In the genomic region with DNA sequence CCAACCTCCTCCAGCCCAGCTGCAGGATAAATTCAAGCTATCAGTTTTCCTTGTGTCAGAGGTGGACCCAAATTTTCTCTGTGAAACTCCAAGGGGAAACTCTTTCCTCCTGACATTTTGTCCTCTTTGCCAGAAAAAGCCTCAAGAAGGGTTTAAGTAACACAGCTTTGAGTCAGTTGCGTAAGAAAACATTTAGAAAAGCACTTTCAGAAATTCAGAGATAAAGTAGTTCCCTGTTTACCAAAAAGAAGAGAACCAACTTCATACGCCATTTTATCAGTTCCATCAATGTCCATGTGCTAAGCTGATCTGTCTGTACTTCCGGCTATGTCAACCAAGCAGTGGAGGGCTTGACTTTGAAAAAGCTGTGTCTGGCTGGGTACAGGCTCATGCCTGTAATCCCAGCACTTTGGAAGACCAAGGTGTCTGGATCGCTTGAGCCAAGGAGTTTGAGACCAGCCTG, we compare ENCODE assay signal across 1 cellular context.
TF ChIP-seq lines count a peak whose summit lies in the region.

No MANE protein-coding gene starts in this region.

TF ChIP-seq in K562, 482 proteins besides CTCF, POLR2A, EP300 and RAD21 (continued from another document and continues in another):
- TF ChIP-seq, protein P1, sequence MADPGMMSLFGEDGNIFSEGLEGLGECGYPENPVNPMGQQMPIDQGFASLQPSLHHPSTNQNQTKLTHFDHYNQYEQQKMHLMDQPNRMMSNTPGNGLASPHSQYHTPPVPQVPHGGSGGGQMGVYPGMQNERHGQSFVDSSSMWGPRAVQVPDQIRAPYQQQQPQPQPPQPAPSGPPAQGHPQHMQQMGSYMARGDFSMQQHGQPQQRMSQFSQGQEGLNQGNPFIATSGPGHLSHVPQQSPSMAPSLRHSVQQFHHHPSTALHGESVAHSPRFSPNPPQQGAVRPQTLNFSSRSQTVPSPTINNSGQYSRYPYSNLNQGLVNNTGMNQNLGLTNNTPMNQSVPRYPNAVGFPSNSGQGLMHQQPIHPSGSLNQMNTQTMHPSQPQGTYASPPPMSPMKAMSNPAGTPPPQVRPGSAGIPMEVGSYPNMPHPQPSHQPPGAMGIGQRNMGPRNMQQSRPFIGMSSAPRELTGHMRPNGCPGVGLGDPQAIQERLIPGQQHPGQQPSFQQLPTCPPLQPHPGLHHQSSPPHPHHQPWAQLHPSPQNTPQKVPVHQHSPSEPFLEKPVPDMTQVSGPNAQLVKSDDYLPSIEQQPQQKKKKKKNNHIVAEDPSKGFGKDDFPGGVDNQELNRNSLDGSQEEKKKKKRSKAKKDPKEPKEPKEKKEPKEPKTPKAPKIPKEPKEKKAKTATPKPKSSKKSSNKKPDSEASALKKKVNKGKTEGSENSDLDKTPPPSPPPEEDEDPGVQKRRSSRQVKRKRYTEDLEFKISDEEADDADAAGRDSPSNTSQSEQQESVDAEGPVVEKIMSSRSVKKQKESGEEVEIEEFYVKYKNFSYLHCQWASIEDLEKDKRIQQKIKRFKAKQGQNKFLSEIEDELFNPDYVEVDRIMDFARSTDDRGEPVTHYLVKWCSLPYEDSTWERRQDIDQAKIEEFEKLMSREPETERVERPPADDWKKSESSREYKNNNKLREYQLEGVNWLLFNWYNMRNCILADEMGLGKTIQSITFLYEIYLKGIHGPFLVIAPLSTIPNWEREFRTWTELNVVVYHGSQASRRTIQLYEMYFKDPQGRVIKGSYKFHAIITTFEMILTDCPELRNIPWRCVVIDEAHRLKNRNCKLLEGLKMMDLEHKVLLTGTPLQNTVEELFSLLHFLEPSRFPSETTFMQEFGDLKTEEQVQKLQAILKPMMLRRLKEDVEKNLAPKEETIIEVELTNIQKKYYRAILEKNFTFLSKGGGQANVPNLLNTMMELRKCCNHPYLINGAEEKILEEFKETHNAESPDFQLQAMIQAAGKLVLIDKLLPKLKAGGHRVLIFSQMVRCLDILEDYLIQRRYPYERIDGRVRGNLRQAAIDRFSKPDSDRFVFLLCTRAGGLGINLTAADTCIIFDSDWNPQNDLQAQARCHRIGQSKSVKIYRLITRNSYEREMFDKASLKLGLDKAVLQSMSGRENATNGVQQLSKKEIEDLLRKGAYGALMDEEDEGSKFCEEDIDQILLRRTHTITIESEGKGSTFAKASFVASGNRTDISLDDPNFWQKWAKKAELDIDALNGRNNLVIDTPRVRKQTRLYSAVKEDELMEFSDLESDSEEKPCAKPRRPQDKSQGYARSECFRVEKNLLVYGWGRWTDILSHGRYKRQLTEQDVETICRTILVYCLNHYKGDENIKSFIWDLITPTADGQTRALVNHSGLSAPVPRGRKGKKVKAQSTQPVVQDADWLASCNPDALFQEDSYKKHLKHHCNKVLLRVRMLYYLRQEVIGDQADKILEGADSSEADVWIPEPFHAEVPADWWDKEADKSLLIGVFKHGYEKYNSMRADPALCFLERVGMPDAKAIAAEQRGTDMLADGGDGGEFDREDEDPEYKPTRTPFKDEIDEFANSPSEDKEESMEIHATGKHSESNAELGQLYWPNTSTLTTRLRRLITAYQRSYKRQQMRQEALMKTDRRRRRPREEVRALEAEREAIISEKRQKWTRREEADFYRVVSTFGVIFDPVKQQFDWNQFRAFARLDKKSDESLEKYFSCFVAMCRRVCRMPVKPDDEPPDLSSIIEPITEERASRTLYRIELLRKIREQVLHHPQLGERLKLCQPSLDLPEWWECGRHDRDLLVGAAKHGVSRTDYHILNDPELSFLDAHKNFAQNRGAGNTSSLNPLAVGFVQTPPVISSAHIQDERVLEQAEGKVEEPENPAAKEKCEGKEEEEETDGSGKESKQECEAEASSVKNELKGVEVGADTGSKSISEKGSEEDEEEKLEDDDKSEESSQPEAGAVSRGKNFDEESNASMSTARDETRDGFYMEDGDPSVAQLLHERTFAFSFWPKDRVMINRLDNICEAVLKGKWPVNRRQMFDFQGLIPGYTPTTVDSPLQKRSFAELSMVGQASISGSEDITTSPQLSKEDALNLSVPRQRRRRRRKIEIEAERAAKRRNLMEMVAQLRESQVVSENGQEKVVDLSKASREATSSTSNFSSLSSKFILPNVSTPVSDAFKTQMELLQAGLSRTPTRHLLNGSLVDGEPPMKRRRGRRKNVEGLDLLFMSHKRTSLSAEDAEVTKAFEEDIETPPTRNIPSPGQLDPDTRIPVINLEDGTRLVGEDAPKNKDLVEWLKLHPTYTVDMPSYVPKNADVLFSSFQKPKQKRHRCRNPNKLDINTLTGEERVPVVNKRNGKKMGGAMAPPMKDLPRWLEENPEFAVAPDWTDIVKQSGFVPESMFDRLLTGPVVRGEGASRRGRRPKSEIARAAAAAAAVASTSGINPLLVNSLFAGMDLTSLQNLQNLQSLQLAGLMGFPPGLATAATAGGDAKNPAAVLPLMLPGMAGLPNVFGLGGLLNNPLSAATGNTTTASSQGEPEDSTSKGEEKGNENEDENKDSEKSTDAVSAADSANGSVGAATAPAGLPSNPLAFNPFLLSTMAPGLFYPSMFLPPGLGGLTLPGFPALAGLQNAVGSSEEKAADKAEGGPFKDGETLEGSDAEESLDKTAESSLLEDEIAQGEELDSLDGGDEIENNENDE (IDR thresholded peaks at IDR 0.05; ENCODE audit: low read depth, low read length), result no peak
- TF ChIP-seq ZNF561 (CRISPR knock-in tag; conservative IDR thresholded peaks at IDR 0.05) (no peak), SNIP1 (IDR thresholded peaks at IDR 0.05; ENCODE audit: low read depth) (no peak), KLF13 (tag; IDR thresholded peaks at IDR 0.05; ENCODE audit: borderline replicate concordance, low read depth) (no peak), ZSCAN29 (IDR thresholded peaks at IDR 0.05) (no peak), KLF6 (CRISPR knock-in tag; IDR thresholded peaks at IDR 0.05; ENCODE audit: borderline replicate concordance) (peak; percentile 80; the same call in 1 of the 2 replicates), FOXA3 (CRISPR knock-in tag; conservative IDR thresholded peaks at IDR 0.05 in 1 of 2, IDR thresholded peaks at IDR 0.05 in 1 of 2) (0 out of 4 replicates have a peak, but pooled peaks of 1 of the 2 experiments have one; percentile 29), NUFIP1 (IDR thresholded peaks at IDR 0.05; ENCODE audit: partially characterized antibody) (no peak), PTTG1 (tag; IDR thresholded peaks at IDR 0.05; ENCODE audit: low read depth) (peak; percentile 31; the same call in 1 of the 2 replicates), TOE1 (IDR thresholded peaks at IDR 0.05; ENCODE audit: borderline replicate concordance) (no peak), TOE1 (CRISPR knock-in tag; IDR thresholded peaks at IDR 0.05; ENCODE audit: borderline replicate concordance, low read depth) (no peak), ZNF695 (CRISPR knock-in tag; IDR thresholded peaks at IDR 0.05) (no peak), ZNF253 (CRISPR knock-in tag; conservative IDR thresholded peaks at IDR 0.05) (no peak), ZNF583 (CRISPR knock-in tag; IDR thresholded peaks at IDR 0.05) (no peak), BMI1 (IDR thresholded peaks at IDR 0.05; ENCODE audit: low read length) (no peak), EWSR1 (IDR thresholded peaks at IDR 0.05; ENCODE audit: borderline replicate concordance, low read depth, partially characterized antibody) (no peak), ZNF41 (CRISPR knock-in tag; conservative IDR thresholded peaks at IDR 0.05) (0 out of 2 replicates have a peak, but pooled peaks have one; percentile 48), ZSCAN32 (CRISPR knock-in tag; IDR thresholded peaks at IDR 0.05) (no peak), ZNF644 (tag; IDR thresholded peaks at IDR 0.05; ENCODE audit: low read depth) (peak; percentile 86), PHB (CRISPR knock-in tag; IDR thresholded peaks at IDR 0.05) (no peak), IFI16 (CRISPR knock-in tag; IDR thresholded peaks at IDR 0.05) (no peak), MED1 (CRISPR knock-in tag; IDR thresholded peaks at IDR 0.05; ENCODE audit: borderline replicate concordance) (no peak), PML (IDR thresholded peaks at IDR 0.05; ENCODE audit: low read length) (no peak), CC2D1A (IDR thresholded peaks at IDR 0.05) (no peak), SMAD2 (IDR thresholded peaks at IDR 0.05; ENCODE audit: low read depth, low read length) (no peak)
- TF ChIP-seq, protein P2, sequence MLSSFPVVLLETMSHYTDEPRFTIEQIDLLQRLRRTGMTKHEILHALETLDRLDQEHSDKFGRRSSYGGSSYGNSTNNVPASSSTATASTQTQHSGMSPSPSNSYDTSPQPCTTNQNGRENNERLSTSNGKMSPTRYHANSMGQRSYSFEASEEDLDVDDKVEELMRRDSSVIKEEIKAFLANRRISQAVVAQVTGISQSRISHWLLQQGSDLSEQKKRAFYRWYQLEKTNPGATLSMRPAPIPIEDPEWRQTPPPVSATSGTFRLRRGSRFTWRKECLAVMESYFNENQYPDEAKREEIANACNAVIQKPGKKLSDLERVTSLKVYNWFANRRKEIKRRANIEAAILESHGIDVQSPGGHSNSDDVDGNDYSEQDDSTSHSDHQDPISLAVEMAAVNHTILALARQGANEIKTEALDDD (IDR thresholded peaks at IDR 0.05), result no peak
- TF ChIP-seq, protein P3, sequence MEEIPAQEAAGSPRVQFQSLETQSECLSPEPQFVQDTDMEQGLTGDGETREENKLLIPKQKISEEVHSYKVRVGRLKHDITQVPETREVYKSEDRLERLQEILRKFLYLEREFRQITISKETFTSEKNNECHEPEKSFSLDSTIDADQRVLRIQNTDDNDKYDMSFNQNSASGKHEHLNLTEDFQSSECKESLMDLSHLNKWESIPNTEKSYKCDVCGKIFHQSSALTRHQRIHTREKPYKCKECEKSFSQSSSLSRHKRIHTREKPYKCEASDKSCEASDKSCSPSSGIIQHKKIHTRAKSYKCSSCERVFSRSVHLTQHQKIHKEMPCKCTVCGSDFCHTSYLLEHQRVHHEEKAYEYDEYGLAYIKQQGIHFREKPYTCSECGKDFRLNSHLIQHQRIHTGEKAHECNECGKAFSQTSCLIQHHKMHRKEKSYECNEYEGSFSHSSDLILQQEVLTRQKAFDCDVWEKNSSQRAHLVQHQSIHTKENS (CRISPR knock-in tag; IDR thresholded peaks at IDR 0.05), result no peak
- TF ChIP-seq, protein P4, sequence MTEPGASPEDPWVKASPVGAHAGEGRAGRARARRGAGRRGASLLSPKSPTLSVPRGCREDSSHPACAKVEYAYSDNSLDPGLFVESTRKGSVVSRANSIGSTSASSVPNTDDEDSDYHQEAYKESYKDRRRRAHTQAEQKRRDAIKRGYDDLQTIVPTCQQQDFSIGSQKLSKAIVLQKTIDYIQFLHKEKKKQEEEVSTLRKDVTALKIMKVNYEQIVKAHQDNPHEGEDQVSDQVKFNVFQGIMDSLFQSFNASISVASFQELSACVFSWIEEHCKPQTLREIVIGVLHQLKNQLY (CRISPR knock-in tag; conservative IDR thresholded peaks at IDR 0.05), result no peak
- TF ChIP-seq, protein P5, sequence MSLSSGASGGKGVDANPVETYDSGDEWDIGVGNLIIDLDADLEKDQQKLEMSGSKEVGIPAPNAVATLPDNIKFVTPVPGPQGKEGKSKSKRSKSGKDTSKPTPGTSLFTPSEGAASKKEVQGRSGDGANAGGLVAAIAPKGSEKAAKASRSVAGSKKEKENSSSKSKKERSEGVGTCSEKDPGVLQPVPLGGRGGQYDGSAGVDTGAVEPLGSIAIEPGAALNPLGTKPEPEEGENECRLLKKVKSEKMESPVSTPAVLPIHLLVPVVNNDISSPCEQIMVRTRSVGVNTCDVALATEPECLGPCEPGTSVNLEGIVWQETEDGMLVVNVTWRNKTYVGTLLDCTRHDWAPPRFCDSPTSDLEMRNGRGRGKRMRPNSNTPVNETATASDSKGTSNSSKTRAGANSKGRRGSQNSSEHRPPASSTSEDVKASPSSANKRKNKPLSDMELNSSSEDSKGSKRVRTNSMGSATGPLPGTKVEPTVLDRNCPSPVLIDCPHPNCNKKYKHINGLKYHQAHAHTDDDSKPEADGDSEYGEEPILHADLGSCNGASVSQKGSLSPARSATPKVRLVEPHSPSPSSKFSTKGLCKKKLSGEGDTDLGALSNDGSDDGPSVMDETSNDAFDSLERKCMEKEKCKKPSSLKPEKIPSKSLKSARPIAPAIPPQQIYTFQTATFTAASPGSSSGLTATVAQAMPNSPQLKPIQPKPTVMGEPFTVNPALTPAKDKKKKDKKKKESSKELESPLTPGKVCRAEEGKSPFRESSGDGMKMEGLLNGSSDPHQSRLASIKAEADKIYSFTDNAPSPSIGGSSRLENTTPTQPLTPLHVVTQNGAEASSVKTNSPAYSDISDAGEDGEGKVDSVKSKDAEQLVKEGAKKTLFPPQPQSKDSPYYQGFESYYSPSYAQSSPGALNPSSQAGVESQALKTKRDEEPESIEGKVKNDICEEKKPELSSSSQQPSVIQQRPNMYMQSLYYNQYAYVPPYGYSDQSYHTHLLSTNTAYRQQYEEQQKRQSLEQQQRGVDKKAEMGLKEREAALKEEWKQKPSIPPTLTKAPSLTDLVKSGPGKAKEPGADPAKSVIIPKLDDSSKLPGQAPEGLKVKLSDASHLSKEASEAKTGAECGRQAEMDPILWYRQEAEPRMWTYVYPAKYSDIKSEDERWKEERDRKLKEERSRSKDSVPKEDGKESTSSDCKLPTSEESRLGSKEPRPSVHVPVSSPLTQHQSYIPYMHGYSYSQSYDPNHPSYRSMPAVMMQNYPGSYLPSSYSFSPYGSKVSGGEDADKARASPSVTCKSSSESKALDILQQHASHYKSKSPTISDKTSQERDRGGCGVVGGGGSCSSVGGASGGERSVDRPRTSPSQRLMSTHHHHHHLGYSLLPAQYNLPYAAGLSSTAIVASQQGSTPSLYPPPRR (CRISPR knock-in tag; IDR thresholded peaks at IDR 0.05; ENCODE audit: borderline replicate concordance), result no peak
- TF ChIP-seq, protein P6, sequence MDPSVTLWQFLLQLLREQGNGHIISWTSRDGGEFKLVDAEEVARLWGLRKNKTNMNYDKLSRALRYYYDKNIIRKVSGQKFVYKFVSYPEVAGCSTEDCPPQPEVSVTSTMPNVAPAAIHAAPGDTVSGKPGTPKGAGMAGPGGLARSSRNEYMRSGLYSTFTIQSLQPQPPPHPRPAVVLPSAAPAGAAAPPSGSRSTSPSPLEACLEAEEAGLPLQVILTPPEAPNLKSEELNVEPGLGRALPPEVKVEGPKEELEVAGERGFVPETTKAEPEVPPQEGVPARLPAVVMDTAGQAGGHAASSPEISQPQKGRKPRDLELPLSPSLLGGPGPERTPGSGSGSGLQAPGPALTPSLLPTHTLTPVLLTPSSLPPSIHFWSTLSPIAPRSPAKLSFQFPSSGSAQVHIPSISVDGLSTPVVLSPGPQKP (CRISPR knock-in tag; IDR thresholded peaks at IDR 0.05), result no peak
- TF ChIP-seq, protein P7, sequence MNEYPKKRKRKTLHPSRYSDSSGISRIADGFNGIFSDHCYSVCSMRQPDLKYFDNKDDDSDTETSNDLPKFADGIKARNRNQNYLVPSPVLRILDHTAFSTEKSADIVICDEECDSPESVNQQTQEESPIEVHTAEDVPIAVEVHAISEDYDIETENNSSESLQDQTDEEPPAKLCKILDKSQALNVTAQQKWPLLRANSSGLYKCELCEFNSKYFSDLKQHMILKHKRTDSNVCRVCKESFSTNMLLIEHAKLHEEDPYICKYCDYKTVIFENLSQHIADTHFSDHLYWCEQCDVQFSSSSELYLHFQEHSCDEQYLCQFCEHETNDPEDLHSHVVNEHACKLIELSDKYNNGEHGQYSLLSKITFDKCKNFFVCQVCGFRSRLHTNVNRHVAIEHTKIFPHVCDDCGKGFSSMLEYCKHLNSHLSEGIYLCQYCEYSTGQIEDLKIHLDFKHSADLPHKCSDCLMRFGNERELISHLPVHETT (CRISPR knock-in tag; conservative IDR thresholded peaks at IDR 0.05 in 1 of 2, IDR thresholded peaks at IDR 0.05 in 1 of 2), result peak in 1 of 2 experiments; percentile 93; a peak in 2 of 4 replicates
